In the genomic region with DNA sequence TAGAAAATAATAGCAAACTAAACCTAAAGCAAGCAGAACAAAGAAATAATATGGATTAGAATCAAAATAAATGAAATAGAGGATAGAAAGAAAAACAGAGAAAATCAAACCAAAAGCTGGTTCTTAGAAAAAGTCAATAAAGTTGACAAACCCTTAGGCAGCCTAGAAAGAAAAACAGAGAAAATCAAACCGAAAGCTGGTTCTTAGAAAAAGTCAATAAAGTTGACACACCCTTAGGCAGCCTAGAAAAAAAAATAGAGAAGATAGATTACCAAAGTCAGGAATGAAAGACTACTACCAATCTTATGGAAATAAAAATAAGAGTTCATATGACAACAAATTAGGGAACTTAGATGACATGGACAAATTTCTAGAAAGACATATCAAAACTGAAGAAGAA, we compare ENCODE assay signal across 1 cellular context.
TF ChIP-seq lines count a peak whose summit lies in the region.

No MANE protein-coding gene starts in this region.

TF ChIP-seq in HepG2, 621 proteins besides CTCF, POLR2A, EP300 and RAD21 (continued from another document):
- TF ChIP-seq, protein P1, sequence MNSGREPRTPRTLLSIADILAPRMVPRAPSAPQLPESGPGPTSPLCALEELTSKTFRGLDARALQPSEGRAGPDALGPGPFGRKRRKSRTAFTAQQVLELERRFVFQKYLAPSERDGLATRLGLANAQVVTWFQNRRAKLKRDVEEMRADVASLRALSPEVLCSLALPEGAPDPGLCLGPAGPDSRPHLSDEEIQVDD (CRISPR knock-in tag; IDR thresholded peaks at IDR 0.05; ENCODE audit: borderline replicate concordance) = no peak
- TF ChIP-seq ZNF720 (CRISPR knock-in tag; IDR thresholded peaks at IDR 0.05) (no peak), BCL6 (CRISPR knock-in tag; IDR thresholded peaks at IDR 0.05) (no peak), MTF1 (CRISPR knock-in tag; IDR thresholded peaks at IDR 0.05) (no peak), ZNF749 (CRISPR knock-in tag; IDR thresholded peaks at IDR 0.05; ENCODE audit: borderline replicate concordance) (no peak), NCOA2 (CRISPR knock-in tag; IDR thresholded peaks at IDR 0.05) (no peak), GATAD2A (CRISPR knock-in tag; IDR thresholded peaks at IDR 0.05) (no peak)
